ENCODE assay signal across 1 cellular context in genomic region chr11:777288-778255, GRCh38.
TF ChIP-seq lines count a peak whose summit lies in the region.

TSS of gene GATD1 (minus strand) at chr11:777487. CDS start at chr11:777462, 25 bp downstream.

TF ChIP-seq in WTC11, 78 proteins besides CTCF, POLR2A, EP300 and RAD21 (continued from another document):
- TF ChIP-seq ATF6 (CRISPR knock-in tag; IDR thresholded peaks at IDR 0.05) = no peak
- no peak for TF ChIP-seq NR3C1 (CRISPR knock-in tag; conservative IDR thresholded peaks at IDR 0.05; ENCODE audit: low read depth)
- no peak for TF ChIP-seq FOXJ3 (CRISPR knock-in tag; IDR thresholded peaks at IDR 0.05; ENCODE audit: borderline replicate concordance)
- no peak for TF ChIP-seq ARID4B (CRISPR knock-in tag; IDR thresholded peaks at IDR 0.05; ENCODE audit: borderline replicate concordance)
- TF ChIP-seq KAT7 (CRISPR knock-in tag; IDR thresholded peaks at IDR 0.05; ENCODE audit: borderline replicate concordance) = no peak
- no peak for TF ChIP-seq TEAD4 (CRISPR knock-in tag; IDR thresholded peaks at IDR 0.05)
- TF ChIP-seq PRDM15 (CRISPR knock-in tag; IDR thresholded peaks at IDR 0.05) = no peak
- TF ChIP-seq ZNF317 (CRISPR knock-in tag; IDR thresholded peaks at IDR 0.05; ENCODE audit: borderline replicate concordance, low read depth) = no peak
- peak; percentile 86 for TF ChIP-seq USF1 (CRISPR knock-in tag; IDR thresholded peaks at IDR 0.05)
- TF ChIP-seq OVOL2 (CRISPR knock-in tag; IDR thresholded peaks at IDR 0.05; ENCODE audit: borderline replicate concordance) = no peak
- TF ChIP-seq ZBTB21 (CRISPR knock-in tag; IDR thresholded peaks at IDR 0.05; ENCODE audit: borderline replicate concordance) = no peak
- TF ChIP-seq ZNF512 (CRISPR knock-in tag; IDR thresholded peaks at IDR 0.05; ENCODE audit: borderline replicate concordance) = no peak
- TF ChIP-seq ZNF416 (CRISPR knock-in tag; IDR thresholded peaks at IDR 0.05) = no peak
- peak; percentile 40; the same call in 1 of the 2 replicates for TF ChIP-seq MAX (CRISPR knock-in tag; IDR thresholded peaks at IDR 0.05)
- TF ChIP-seq E2F1 (CRISPR knock-in tag; IDR thresholded peaks at IDR 0.05) = no peak
- no peak for TF ChIP-seq ZNF671 (CRISPR knock-in tag; IDR thresholded peaks at IDR 0.05)
- TF ChIP-seq ZNF138 (CRISPR knock-in tag; conservative IDR thresholded peaks at IDR 0.05) = 0 out of 2 replicates have a peak, but pooled peaks have one; percentile 36
- TF ChIP-seq TP53 (CRISPR knock-in tag; IDR thresholded peaks at IDR 0.05) = no peak; the same call in 1 of the 2 replicates
- no peak for TF ChIP-seq NFATC4 (CRISPR knock-in tag; IDR thresholded peaks at IDR 0.05)
- TF ChIP-seq FOXP1 (CRISPR knock-in tag; IDR thresholded peaks at IDR 0.05; ENCODE audit: borderline replicate concordance) = 0 out of 2 replicates have a peak, but pooled peaks have one; percentile 62
- TF ChIP-seq RELA (CRISPR knock-in tag; IDR thresholded peaks at IDR 0.05; ENCODE audit: borderline replicate concordance) = peak; percentile 34; the same call in 1 of the 2 replicates
- no peak for TF ChIP-seq NR2C2 (CRISPR knock-in tag; IDR thresholded peaks at IDR 0.05)
- no peak for TF ChIP-seq PREB (CRISPR knock-in tag; IDR thresholded peaks at IDR 0.05; ENCODE audit: borderline replicate concordance)
- peak; percentile 69 for TF ChIP-seq SP1 (CRISPR knock-in tag; conservative IDR thresholded peaks at IDR 0.05)
- no peak for TF ChIP-seq SMAD3 (CRISPR knock-in tag; IDR thresholded peaks at IDR 0.05; ENCODE audit: borderline replicate concordance)
- TF ChIP-seq PRRX2 (CRISPR knock-in tag; IDR thresholded peaks at IDR 0.05) = no peak
- TF ChIP-seq IRF2 (CRISPR knock-in tag; IDR thresholded peaks at IDR 0.05; ENCODE audit: borderline replicate concordance, low read depth) = no peak
- TF ChIP-seq E2F4 (CRISPR knock-in tag; IDR thresholded peaks at IDR 0.05; ENCODE audit: borderline replicate concordance, low read depth) = no peak
- TF ChIP-seq CBFB (CRISPR knock-in tag; IDR thresholded peaks at IDR 0.05; ENCODE audit: low read depth) = 0 out of 2 replicates have a peak, but pooled peaks have one; percentile 44
- TF ChIP-seq RORB (CRISPR knock-in tag; IDR thresholded peaks at IDR 0.05) = no peak
- peak; percentile 51; the same call in 1 of the 2 replicates for TF ChIP-seq ELF4 (CRISPR knock-in tag; IDR thresholded peaks at IDR 0.05; ENCODE audit: low read depth)
- no peak for TF ChIP-seq AR (CRISPR knock-in tag; IDR thresholded peaks at IDR 0.05)
- 0 out of 2 replicates have a peak, but pooled peaks have one; percentile 2 for TF ChIP-seq JUN (CRISPR knock-in tag; IDR thresholded peaks at IDR 0.05)
